ENCODE assay signal across 8 cellular contexts in genomic region chr9:105447386-105447813, GRCh38. TPM values are rescaled to one million over a fixed set of nuclear protein-coding genes. Genes with fewer than 3 reads are reported as not detected.
DNase-seq lines count a peak whose midpoint lies in the region; ATAC-seq and TF ChIP-seq lines count a peak whose summit lies in the region.

No MANE protein-coding gene starts in this region.

- CTCF ChIA-PET in PC-9 (lab: Charles Lee) = no interaction called here

- H4K8ac ChIP-seq in trophoblast cell (ENCODE audit: low read depth, low read length) = peak overlapping the region; percentile 88

- POLR2A ChIA-PET in PC-9 (lab: Charles Lee; ENCODE audit: unreplicated experiment) = no interaction called here

- H3K18ac ChIP-seq in trophoblast cell (ENCODE audit: low read length) = no peak overlapping the region

- no TSS peak for BruUV-seq in PC-9 (replicated peaks; lab: Mats Ljungman, UMichigan)

- H4K20me1 ChIP-seq in PC-9 (ENCODE audit: insufficient read depth) = no peaks in the 10 kb centered on the region

- no CpG with 5 or more reads among the region's 16 CpGs for WGBS in trophoblast cell (ENCODE audit: extremely low coverage, insufficient coverage, insufficient read length)

- H4K91ac ChIP-seq in trophoblast cell (ENCODE audit: low read depth, low read length) = peak overlapping the region; percentile 37

- peak overlapping the region; percentile 64 for H3K4me3 ChIP-seq in PC-9
- peak overlapping the region; percentile 71 for H3K4me3 ChIP-seq in epithelial cell of esophagus (ENCODE audit: low read length)
- peak overlapping the region; percentile 98 for H3K4me3 ChIP-seq in trophoblast cell (ENCODE audit: low read depth, low read length)

- H3K4me1 ChIP-seq in PC-9 (replicated peaks; ENCODE audit: insufficient read depth) = peaks cover 14% of the 10 kb centered on the region
- peaks cover 2 to 6% of the 10 kb centered on the region in 2 experiments for H3K4me1 ChIP-seq in trophoblast cell (ENCODE audit: control insufficient read depth in 1 of 2, insufficient read depth in 2 of 2, low read length in 2 of 2)

- H3K36me3 ChIP-seq in PC-9 (ENCODE audit: low read depth) (no peaks in the 10 kb centered on the region), trophoblast cell (ENCODE audit: control insufficient read depth in 1 of 2, insufficient read depth in 2 of 2, low read length in 2 of 2) (no peaks in the 10 kb centered on the region)

- no peaks in the 10 kb centered on the region for H3K9me3 ChIP-seq in PC-9 (ENCODE audit: insufficient read depth, low read depth)
- no peaks in the 10 kb centered on the region for H3K9me3 ChIP-seq in trophoblast cell (ENCODE audit: insufficient read depth, low read depth, low read length)

- intact Hi-C loops in PC-9 (cut with micrococcal nuclease; ENCODE audit: unreplicated experiment) = no loop called here

- no peak overlapping the region for H3K9ac ChIP-seq in trophoblast cell (ENCODE audit: low read length)

- no peak overlapping the region for H3K4ac ChIP-seq in trophoblast cell (ENCODE audit: low read depth, low read length)

- H3F3A ChIP-seq in PC-9 (ENCODE audit: insufficient read depth, low read depth) = no peaks in the 10 kb centered on the region

- TF ChIP-seq CTCF in PC-9 (conservative IDR thresholded peaks at IDR 0.05) = no peak
- no peak for TF ChIP-seq CTCF in epithelial cell of esophagus (IDR thresholded peaks at IDR 0.05; ENCODE audit: insufficient read depth, low read depth, low read length, missing control alignments)

- H2BK5ac ChIP-seq in trophoblast cell (ENCODE audit: low read depth, low read length, poor library complexity) = no peak overlapping the region

- H3K27me3 ChIP-seq in PC-9 (ENCODE audit: insufficient read depth, low read depth) = no peaks in the 10 kb centered on the region
- no peaks in the 10 kb centered on the region for H3K27me3 ChIP-seq in trophoblast cell (ENCODE audit: insufficient read depth, low read length)

- H3K27ac ChIP-seq in PC-9 = no peak overlapping the region
- no peak overlapping the region for H3K27ac ChIP-seq in trophoblast cell (ENCODE audit: low read depth, low read length)

- ATAC-seq in HG03342 (IDR thresholded peaks at IDR 0.05; ENCODE audit: unreplicated experiment) = no peak

- H3K79me1 ChIP-seq in trophoblast cell (ENCODE audit: low read length) = no peaks in the 10 kb centered on the region

- no peak overlapping the region for H2BK120ac ChIP-seq in trophoblast cell (ENCODE audit: insufficient read depth, low read length, poor library complexity)

- H3K4me2 ChIP-seq in PC-9 (peak overlapping the region; percentile 98), trophoblast cell (ENCODE audit: low read length) (peak overlapping the region; percentile 99)

- no peak overlapping the region for H3K23ac ChIP-seq in trophoblast cell (ENCODE audit: low read length)

- H2AFZ ChIP-seq in PC-9 (peak overlapping the region; percentile 88), trophoblast cell (ENCODE audit: insufficient read depth, low read length, poor library complexity) (peak overlapping the region; percentile 71)

- peak overlapping the region; percentile 18 for H3K14ac ChIP-seq in trophoblast cell (ENCODE audit: low read length)

- H3K9me2 ChIP-seq in PC-9 (ENCODE audit: insufficient read depth) = no peaks in the 10 kb centered on the region

- DNase-seq in GM03348 (ENCODE audit: low spot score) (peak; percentile 17), PC-9 (no peak), epithelial cell of esophagus (ENCODE audit: low read depth) (peak; percentile 15), trophoblast cell (no peak), NCI-H2196 treated with DMSO at 0.1 percent for 48 hours (lab: John Stamatoyannopoulos, UW; ENCODE audit: unreplicated experiment) (no peak)
- no peak for DNase-seq in stimulated activated CD4-positive, alpha-beta T cell treated with anti-CD3 and anti-CD28 coated beads, Interleukin-2, amount 100 ng/mL, for 24 hours
- DNase-seq in activated CD4-positive, alpha-beta T cell treated with anti-CD3 and anti-CD28 coated beads, Interleukin-2, amount 50 U/mL, for 1 hour = no peak

- H2AK5ac ChIP-seq in trophoblast cell (ENCODE audit: low read length) = no peak overlapping the region

- H3K79me2 ChIP-seq in PC-9 (ENCODE audit: low read depth) (peaks cover 24% of the 10 kb centered on the region), trophoblast cell (ENCODE audit: control insufficient read depth, insufficient read depth, low read length, poor library complexity) (no peaks in the 10 kb centered on the region)

- H4K12ac ChIP-seq in trophoblast cell (ENCODE audit: low read depth, low read length) = no peak overlapping the region

- H2BK12ac ChIP-seq in trophoblast cell (ENCODE audit: low read length) = no peak overlapping the region

RNA-seq across cellular contexts. Expression of gene FSD1L, which starts 0.4 kb away (rescaled TPM):
- total RNA-seq in PC-9 (2021) = 4.2 and 5.6 TPM in 2 replicates
- polyA plus RNA-seq in trophoblast cell (2013) = 0.94 and 1.00 TPM in 2 replicates

Comparison
In these comparisons a context has a peak if more than half of its experiments do, and no peak if none do; other contexts are left out.
1. DNase-seq: peak in GM03348 (single experiment) and epithelial cell of esophagus (single experiment); none in PC-9 (0 of 2), trophoblast cell (0 of 2), stimulated activated CD4-positive, alpha-beta T cell treated with anti-CD3 and anti-CD28 coated beads, Interleukin-2, amount 100 ng/mL, for 24 hours (0 of 2), activated CD4-positive, alpha-beta T cell treated with anti-CD3 and anti-CD28 coated beads, Interleukin-2, amount 50 U/mL, for 1 hour (single experiment) and NCI-H2196 treated with DMSO at 0.1 percent for 48 hours (single experiment).
2. Peak in every context shown above with its lines, with median percentiles within 50 percentile points of each other: H3K4me3 ChIP-seq.